ENCODE assay signal across 19 cellular contexts in genomic region chrX:129077384-129077783, GRCh38.
DNase-seq lines count a peak whose midpoint lies in the region; ATAC-seq, FAIRE-seq and TF ChIP-seq lines count a peak whose summit lies in the region.
"Had no signal": no experiment of that assay in that cellular context is flagged by ENCODE, and none has a peak within 500 bp of the region (broad histone marks: within the 10 kb centered on the region; RNA-seq: fewer than 3 reads in every experiment).

No MANE protein-coding gene starts in this region.

- H3K4me2 ChIP-seq in astrocyte (ENCODE audit: low read length) = no peak overlapping the region
- H3K4me2 ChIP-seq: BLaER1 treated with 17β-estradiol and CSF1 and Interleukin-3, amounts not matched to agents 10 nM and 100 nM had no signal

- H3K27ac Mint-ChIP-seq in astrocyte (ENCODE audit: unreplicated experiment) = no peak overlapping the region
- H3K27ac Mint-ChIP-seq in activated naive CD4-positive, alpha-beta T cell treated with anti-CD3 and anti-CD28 coated beads for 36 hours = no peak overlapping the region
- H3K27ac Mint-ChIP-seq: B cell; CD8-positive, alpha-beta T cell; HFFc6 had no signal

- TF ChIP-seq CTCF in astrocyte (IDR thresholded peaks at IDR 0.05; ENCODE audit: insufficient read depth, low read depth, low read length) = no peak
- TF ChIP-seq CTCF in pancreas (IDR thresholded peaks at IDR 0.05) = no peak

- 32 to 39% methylated on average over 2 of the region's 2 CpGs for WGBS in pancreas, 2 donors

- H3K27ac ChIP-seq in astrocyte (ENCODE audit: low read depth, low read length) = no peak overlapping the region
- no peak overlapping the region for H3K27ac ChIP-seq in pancreas
- H3K27ac ChIP-seq: BLaER1 treated with 17β-estradiol and CSF1 and Interleukin-3, amounts not matched to agents 10 nM and 100 nM had no signal

- peaks cover 2% of the 10 kb centered on the region for H3K9me3 Mint-ChIP-seq in astrocyte (ENCODE audit: unreplicated experiment)
- H3K9me3 Mint-ChIP-seq in activated naive CD4-positive, alpha-beta T cell treated with anti-CD3 and anti-CD28 coated beads for 36 hours = no peaks in the 10 kb centered on the region
- H3K9me3 Mint-ChIP-seq: CD8-positive, alpha-beta T cell had no signal

- DNase-seq in NCI-H82 (lab: John Stamatoyannopoulos, UW) (peak; percentile 23), NCI-H82 treated with DMSO at 0.1 percent for 48 hours (lab: John Stamatoyannopoulos, UW; ENCODE audit: unreplicated experiment) (no peak), astrocyte (ENCODE audit: low read depth) (no peak), pancreas (no peak), putamen (ENCODE audit: low spot score) (no peak)
- no peak for DNase-seq in NK-92 treated with Interleukin-12 subunit alpha and Interleukin-12 subunit beta, amount 100 ng/mL, for 24 hours (lab: John Stamatoyannopoulos, UW)
- DNase-seq in activated naive CD4-positive, alpha-beta T cell treated with anti-CD3 and anti-CD28 coated beads for 36 hours = no peak
- DNase-seq: 8988T; Calu3; CD8-positive, alpha-beta T cell; DMS79 treated with DMSO at 0.1 percent for 48 hours; GF-D8; GOT3; H7; HFFc6 had no signal

- no peak overlapping the region for H3K9ac ChIP-seq in astrocyte (ENCODE audit: low read length)
- H3K9ac ChIP-seq: BLaER1 treated with 17β-estradiol and CSF1 and Interleukin-3, amounts not matched to agents 10 nM and 100 nM had no signal

- no peaks in the 10 kb centered on the region for H4K20me1 ChIP-seq in astrocyte (ENCODE audit: insufficient read depth, low read length)

- H3K36me3 ChIP-seq in astrocyte (ENCODE audit: insufficient read depth, low read length) (no peaks in the 10 kb centered on the region), pancreas (no peaks in the 10 kb centered on the region)
- H3K36me3 ChIP-seq: BLaER1 treated with 17β-estradiol and CSF1 and Interleukin-3, amounts not matched to agents 10 nM and 100 nM had no signal

- H3K4me1 Mint-ChIP-seq in astrocyte (ENCODE audit: low read depth, unreplicated experiment) = peaks cover 12% of the 10 kb centered on the region
- no peaks in the 10 kb centered on the region for H3K4me1 Mint-ChIP-seq in activated naive CD4-positive, alpha-beta T cell treated with anti-CD3 and anti-CD28 coated beads for 36 hours (ENCODE audit: low read depth)
- H3K4me1 Mint-ChIP-seq: B cell had no signal

- no peak overlapping the region for H3K4me3 Mint-ChIP-seq in astrocyte (ENCODE audit: unreplicated experiment)
- H3K4me3 Mint-ChIP-seq in activated naive CD4-positive, alpha-beta T cell treated with anti-CD3 and anti-CD28 coated beads for 36 hours = no peak overlapping the region
- H3K4me3 Mint-ChIP-seq: B cell; CD8-positive, alpha-beta T cell; HFFc6 had no signal

- no peaks in the 10 kb centered on the region for H3K79me2 ChIP-seq in astrocyte (ENCODE audit: insufficient read depth, low read length)

- H3K4me1 ChIP-seq in astrocyte (ENCODE audit: insufficient read depth, low read length) = no peaks in the 10 kb centered on the region
- H3K4me1 ChIP-seq in pancreas = no peaks in the 10 kb centered on the region
- H3K4me1 ChIP-seq: BLaER1 treated with 17β-estradiol and CSF1 and Interleukin-3, amounts not matched to agents 10 nM and 100 nM had no signal

- no peaks in the 10 kb centered on the region for H3K36me3 Mint-ChIP-seq in astrocyte (ENCODE audit: low read depth, unreplicated experiment)
- H3K36me3 Mint-ChIP-seq in activated naive CD4-positive, alpha-beta T cell treated with anti-CD3 and anti-CD28 coated beads for 36 hours (ENCODE audit: low read depth) = no peaks in the 10 kb centered on the region
- H3K36me3 Mint-ChIP-seq: CD8-positive, alpha-beta T cell had no signal

- no peak overlapping the region for H2AFZ ChIP-seq in astrocyte (ENCODE audit: low read depth, low read length)

- H3K27me3 ChIP-seq in astrocyte (ENCODE audit: insufficient read depth, low read length) (no peaks in the 10 kb centered on the region), pancreas (no peaks in the 10 kb centered on the region)

- no peaks in the 10 kb centered on the region for H3K9me3 ChIP-seq in astrocyte (ENCODE audit: insufficient read depth, low read depth, low read length)
- H3K9me3 ChIP-seq in pancreas = no peaks in the 10 kb centered on the region

- intact Hi-C loops in pancreas (cut with DNase I) = no loop called here
- intact Hi-C loops in activated naive CD4-positive, alpha-beta T cell treated with anti-CD3 and anti-CD28 coated beads for 36 hours (cut with micrococcal nuclease) = no loop called here

- no peak for ATAC-seq in pancreas
- ATAC-seq: CD8-positive, alpha-beta T cell; HCT116 had no signal

- CTCF ChIA-PET in activated naive CD4-positive, alpha-beta T cell treated with anti-CD3 and anti-CD28 coated beads for 36 hours (lab: Charles Lee) = interaction anchor here (0.6 kb wide), 1 partner anchor 161 kb away, joined by 3 read pairs; no protein-coding TSS in a partner anchor

- FAIRE-seq in astrocyte (lab: Jason Lieb, UNC) = peak; percentile 91
- FAIRE-seq in pancreas (lab: Jason Lieb, UNC) = peak; percentile 9
- FAIRE-seq: HTR-8/SVneo had no signal

- no peak overlapping the region for H3K4me3 ChIP-seq in astrocyte (ENCODE audit: insufficient read depth, low read depth, low read length)
- H3K4me3 ChIP-seq in pancreas = no peak overlapping the region
- H3K4me3 ChIP-seq: BLaER1 treated with 17β-estradiol and CSF1 and Interleukin-3, amounts not matched to agents 10 nM and 100 nM had no signal

- H3K27me3 Mint-ChIP-seq in astrocyte (ENCODE audit: low read depth, unreplicated experiment) = no peaks in the 10 kb centered on the region
- no peaks in the 10 kb centered on the region for H3K27me3 Mint-ChIP-seq in activated naive CD4-positive, alpha-beta T cell treated with anti-CD3 and anti-CD28 coated beads for 36 hours (ENCODE audit: low read depth)
- H3K27me3 Mint-ChIP-seq: B cell had no signal
